Comparison of ENCODE assay signal across 1 cellular context in genomic region chr14:50830044-50830931, GRCh38.
TF ChIP-seq lines count a peak whose summit lies in the region.

No MANE protein-coding gene starts in this region.

TF ChIP-seq in HepG2, 621 proteins besides CTCF, POLR2A, EP300 and RAD21 (continued from another document):
- TF ChIP-seq MAX (IDR thresholded peaks at IDR 0.05) = peak; percentile 51
- TF ChIP-seq E2F1 (CRISPR knock-in tag; IDR thresholded peaks at IDR 0.05) = no peak
- TF ChIP-seq ARID4A (CRISPR knock-in tag; IDR thresholded peaks at IDR 0.05; ENCODE audit: borderline replicate concordance) = peak; percentile 41; the same call in 1 of the 2 replicates
- TF ChIP-seq ZBTB2 (CRISPR knock-in tag; IDR thresholded peaks at IDR 0.05; ENCODE audit: low read depth) = no peak
- TF ChIP-seq ZNF788 (CRISPR knock-in tag; IDR thresholded peaks at IDR 0.05; ENCODE audit: borderline replicate concordance) = 0 out of 2 replicates have a peak, but pooled peaks have one; percentile 53
- no peak for TF ChIP-seq NCOA5 (CRISPR knock-in tag; IDR thresholded peaks at IDR 0.05)
- no peak for TF ChIP-seq SUZ12 (IDR thresholded peaks at IDR 0.05; ENCODE audit: low read depth, low read length)
- TF ChIP-seq XRCC5 (optimal IDR thresholded peaks at IDR 0.05; ENCODE audit: low read length) = peak; percentile 34
- peak; percentile 85 for TF ChIP-seq UBTF (CRISPR knock-in tag; IDR thresholded peaks at IDR 0.05)
- peak; percentile 44 for TF ChIP-seq ZNF563 (CRISPR knock-in tag; IDR thresholded peaks at IDR 0.05)
- TF ChIP-seq BRCA1 (CRISPR knock-in tag; IDR thresholded peaks at IDR 0.05) = no peak
- TF ChIP-seq FOXC1 (CRISPR knock-in tag; IDR thresholded peaks at IDR 0.05; ENCODE audit: borderline replicate concordance) = peak; percentile 60; the same call in 1 of the 2 replicates
- TF ChIP-seq ZSCAN21 (CRISPR knock-in tag; IDR thresholded peaks at IDR 0.05; ENCODE audit: borderline replicate concordance) = peak; percentile 29; the same call in 1 of the 2 replicates
- no peak for TF ChIP-seq ELF3 (CRISPR knock-in tag; IDR thresholded peaks at IDR 0.05)
